23 cellular contexts compared by ENCODE assay signal in genomic region chr15:62835762-62836161, GRCh38.
A peak's percentile ranks its signal among the peaks of the same experiment; 100 is the strongest.
DNase-seq lines count a peak whose midpoint lies in the region; ATAC-seq and TF ChIP-seq lines count a peak whose summit lies in the region.
"Had no signal": no experiment of that assay in that cellular context is flagged by ENCODE, and none has a peak within 500 bp of the region (broad histone marks: within the 10 kb centered on the region; RNA-seq: fewer than 3 reads in every experiment).

No MANE protein-coding gene starts in this region.

- H3K4me3 ChIP-seq in left ventricle myocardium inferior = no peak overlapping the region
- H3K4me3 ChIP-seq in mammary epithelial cell (replicated peaks in 1 of 3; ENCODE audit: insufficient read depth in 1 of 3, low read depth in 2 of 3, low read length in 3 of 3) = no peak overlapping the region
- H3K4me3 ChIP-seq in neuronal stem cell (ENCODE audit: low read length in 2 of 2) = no peak overlapping the region
- H3K4me3 ChIP-seq: BLaER1, K562, PC-9, SK-N-MC had no signal

- H3K36me3 ChIP-seq in left ventricle myocardium inferior (peaks cover 62% of the 10 kb centered on the region), mammary epithelial cell (ENCODE audit: insufficient read depth, low read length) (no peaks in the 10 kb centered on the region), neuronal stem cell (replicated peaks in 1 of 2; ENCODE audit: control insufficient read depth in 2 of 2, insufficient read depth in 2 of 2, low read length in 2 of 2) (peaks cover 8 to 16% of the 10 kb centered on the region in 2 donors)
- H3K36me3 ChIP-seq: BLaER1 had no signal

- no peaks in the 10 kb centered on the region for H3K27me3 ChIP-seq in left ventricle myocardium inferior (ENCODE audit: low read depth)
- no peaks in the 10 kb centered on the region for H3K27me3 ChIP-seq in mammary epithelial cell (ENCODE audit: insufficient read depth, low read length)
- H3K27me3 ChIP-seq in neuronal stem cell (ENCODE audit: control insufficient read depth in 3 of 3, insufficient read depth in 3 of 3, low read depth in 1 of 3, low read length in 3 of 3) = no peaks in the 10 kb centered on the region
- H3K27me3 ChIP-seq: BLaER1 had no signal

- H3K14ac ChIP-seq in neuronal stem cell (ENCODE audit: low read length) = peak overlapping the region; percentile 10

- H3K9me3 ChIP-seq in left ventricle myocardium inferior (replicated peaks) (no peaks in the 10 kb centered on the region), mammary epithelial cell (replicated peaks; ENCODE audit: insufficient read depth, low read length) (no peaks in the 10 kb centered on the region), neuronal stem cell (replicated peaks in 1 of 2; ENCODE audit: control insufficient read depth in 2 of 2, insufficient read depth in 1 of 2, low read depth in 1 of 2, low read length in 2 of 2) (peaks cover 4% of the 10 kb centered on the region in 2 donors)
- H3K9me3 ChIP-seq: BLaER1 had no signal

- intact Hi-C loops in left ventricle myocardium inferior (cut with micrococcal nuclease) (no loop called here), left cardiac atrium (cut with DNase I) (no loop called here), mammary epithelial cell (cut with micrococcal nuclease) (no loop called here)

- no peak overlapping the region for H3K4me2 ChIP-seq in mammary epithelial cell (ENCODE audit: insufficient read depth, low read depth, low read length)
- H3K4me2 ChIP-seq in neuronal stem cell (ENCODE audit: insufficient read depth, low read length, poor library complexity, severe bottlenecking) = no peak overlapping the region
- H3K4me2 ChIP-seq: BLaER1, PC-9 had no signal

- peak overlapping the region; percentile 76 for H2AFZ ChIP-seq in mammary epithelial cell (ENCODE audit: low read depth, low read length)
- H2AFZ ChIP-seq in neuronal stem cell (ENCODE audit: low read length) = no peak overlapping the region
- H2AFZ ChIP-seq: PC-9 had no signal

- H3K79me2 ChIP-seq in mammary epithelial cell (ENCODE audit: insufficient read depth, low read length) = no peaks in the 10 kb centered on the region

- peak overlapping the region; percentile 62 for H3K27ac ChIP-seq in left ventricle myocardium inferior (replicated peaks)
- H3K27ac ChIP-seq in mammary epithelial cell (ENCODE audit: insufficient read depth, low read depth, low read length) = no peak overlapping the region
- no peak overlapping the region for H3K27ac ChIP-seq in neuronal stem cell (replicated peaks; ENCODE audit: low read length)
- H3K27ac ChIP-seq: BLaER1, PC-9, SK-N-MC had no signal

- DNase-seq in left ventricle myocardium inferior = no peak
- no peak for DNase-seq in left cardiac atrium
- DNase-seq in mammary epithelial cell = no peak
- peak; percentile 39 for DNase-seq in islet precursor cell
- no peak for DNase-seq in neuronal stem cell (ENCODE audit: low spot score)
- DNase-seq in dermis blood vessel endothelial cell = no peak
- DNase-seq in mucosa of gallbladder (ENCODE audit: low spot score) = no peak
- DNase-seq: CD4-positive, CD25-positive, alpha-beta regulatory T cell; DMS153; DND-41; Kasumi-1; NCI-H2029; NCI-H446 treated with DMSO at 0.1 percent for 48 hours; NCI-H526; NCI-H82; NK-92 treated with Interleukin-12 subunit alpha and Interleukin-12 subunit beta, amount 100 ng/mL, for 24 hours; RPMI8226; SIG-M5 had no signal

- H3K4me1 ChIP-seq in left ventricle myocardium inferior = peaks cover 18% of the 10 kb centered on the region
- H3K4me1 ChIP-seq in mammary epithelial cell (ENCODE audit: insufficient read depth, low read length) = peaks cover 11% of the 10 kb centered on the region
- H3K4me1 ChIP-seq in neuronal stem cell (ENCODE audit: control insufficient read depth in 2 of 2, insufficient read depth in 1 of 2, low read depth in 1 of 2, low read length in 2 of 2) = peaks cover 0 to 5% of the 10 kb centered on the region in 2 donors
- H3K4me1 ChIP-seq: BLaER1 had no signal

- H2BK12ac ChIP-seq in neuronal stem cell (ENCODE audit: low read length) = no peak overlapping the region

- no peak overlapping the region for H3K9ac ChIP-seq in mammary epithelial cell (ENCODE audit: insufficient read depth, low read length)
- peak overlapping the region; percentile 67 for H3K9ac ChIP-seq in neuronal stem cell (ENCODE audit: low read depth, low read length, poor library complexity)
- H3K9ac ChIP-seq: BLaER1 had no signal

- WGBS in mammary epithelial cell (ENCODE audit: low coverage, missing lambda C conversion rate) = 95% methylated on average over 11 of the region's 16 CpGs
- WGBS in neuronal stem cell (ENCODE audit: extremely low coverage in 2 of 2, insufficient read length in 2 of 2, insufficient replicate concordance in 1 of 2), 2 donors = no CpG with 5 or more reads among the region's 16 CpGs

- CTCF ChIA-PET in mammary epithelial cell (lab: Charles Lee; ENCODE audit: low non-redundant PET) = no interaction called here

- no peaks in the 10 kb centered on the region for H4K20me1 ChIP-seq in mammary epithelial cell (ENCODE audit: insufficient read depth, low read length)
- H4K20me1 ChIP-seq: BLaER1 had no signal

- H3K4ac ChIP-seq in neuronal stem cell (ENCODE audit: low read length) = no peak overlapping the region

- ATAC-seq in left cardiac atrium (no peak), HG02981 (IDR thresholded peaks at IDR 0.05; ENCODE audit: unreplicated experiment) (no peak)
- ATAC-seq: K562 had no signal

- peak overlapping the region; percentile 60 for H2BK5ac ChIP-seq in neuronal stem cell (ENCODE audit: low read length)

- TF ChIP-seq CTCF in left ventricle myocardium inferior (IDR thresholded peaks at IDR 0.05; ENCODE audit: borderline replicate concordance) (no peak), mammary epithelial cell (conservative IDR thresholded peaks at IDR 0.05 in 1 of 2, IDR thresholded peaks at IDR 0.05 in 1 of 2; ENCODE audit: extremely low read depth in 1 of 2, insufficient read depth in 1 of 2, low read depth in 1 of 2, low read length in 2 of 2) (no peak)

- H3K79me1 ChIP-seq in neuronal stem cell (ENCODE audit: low read depth, low read length) = no peaks in the 10 kb centered on the region

- peak overlapping the region; percentile 83 for H3K18ac ChIP-seq in neuronal stem cell (ENCODE audit: low read length)

- no peak overlapping the region for H4K91ac ChIP-seq in neuronal stem cell (ENCODE audit: low read depth, low read length, poor library complexity)

- dilution Hi-C loops in mammary epithelial cell (cut with HindIII; ENCODE audit: low sequenced_read_pairs) = no loop called here

- no TSS peak for BruUV-seq in mammary epithelial cell (replicated peaks; lab: Mats Ljungman, UMichigan)

- H2AK5ac ChIP-seq in neuronal stem cell (ENCODE audit: low read depth, low read length) = peak overlapping the region; percentile 26

- in situ Hi-C loops in mammary epithelial cell (cut with MboI; ENCODE audit: low sequenced_read_pairs in 2 of 2) = loop anchor here in 1 of 2 donors (25.0 kb wide), 1 partner anchor 202 kb away; the partner anchor contains the start of gene TPM1

- no peak overlapping the region for H4K8ac ChIP-seq in neuronal stem cell (ENCODE audit: low read depth, low read length)

- no peak overlapping the region for H2BK15ac ChIP-seq in neuronal stem cell (ENCODE audit: low read length)

- no peak overlapping the region for H2BK120ac ChIP-seq in neuronal stem cell (ENCODE audit: low read depth, low read length)

- no peak overlapping the region for H3K23ac ChIP-seq in neuronal stem cell (ENCODE audit: low read depth, low read length, poor library complexity)
